ENCODE assay signal across 2 cellular contexts in the genomic region with DNA sequence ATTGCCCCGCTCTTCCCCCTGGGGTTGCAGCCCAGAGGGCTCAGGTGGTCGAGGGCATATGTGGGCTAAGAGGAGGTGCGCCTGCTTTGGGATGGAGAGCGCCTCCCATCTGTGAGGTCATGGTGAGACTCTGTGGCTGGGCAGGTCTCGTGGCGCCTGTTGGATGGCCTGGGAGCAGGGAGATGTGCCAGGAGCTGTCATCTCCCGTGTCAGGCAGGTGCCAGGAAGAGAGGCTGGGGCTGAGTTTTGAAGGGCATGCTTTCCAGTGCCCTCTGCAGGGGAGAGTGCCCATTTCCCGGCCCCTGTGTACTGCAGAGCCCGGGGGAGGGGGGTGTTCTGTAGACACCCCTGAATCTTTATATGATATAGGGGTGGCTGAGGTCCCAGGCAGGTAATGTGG.
TF ChIP-seq lines count a peak whose summit lies in the region.

No MANE protein-coding gene starts in this region.

TF ChIP-seq in SK-N-SH, 30 proteins besides CTCF, POLR2A, EP300 and RAD21:
- TF ChIP-seq TAF1 (IDR thresholded peaks at IDR 0.05; ENCODE audit: borderline replicate concordance, low read depth, low read length) (no peak), CHD2 (IDR thresholded peaks at IDR 0.05; ENCODE audit: low read length, partially characterized antibody) (no peak), SIN3A (IDR thresholded peaks at IDR 0.05; ENCODE audit: borderline replicate concordance, low read depth, low read length) (no peak), TCF12 (IDR thresholded peaks at IDR 0.05) (no peak), JUND (IDR thresholded peaks at IDR 0.05) (no peak), FOSL2 (IDR thresholded peaks at IDR 0.05; ENCODE audit: borderline replicate concordance, low read depth) (no peak), NFIC (IDR thresholded peaks at IDR 0.05; ENCODE audit: borderline replicate concordance) (no peak), MEF2A (IDR thresholded peaks at IDR 0.05; ENCODE audit: borderline replicate concordance, low read depth) (no peak), RCOR1 (IDR thresholded peaks at IDR 0.05; ENCODE audit: low read length) (no peak), YY1 (IDR thresholded peaks at IDR 0.05; ENCODE audit: low read depth) (no peak), GATA2 (CRISPR knock-in tag; IDR thresholded peaks at IDR 0.05) (no peak), GABPA (IDR thresholded peaks at IDR 0.05; ENCODE audit: low read depth) (no peak), FOXJ3 (CRISPR knock-in tag; IDR thresholded peaks at IDR 0.05) (no peak), ELF1 (IDR thresholded peaks at IDR 0.05) (no peak)
- TF ChIP-seq, protein P1, sequence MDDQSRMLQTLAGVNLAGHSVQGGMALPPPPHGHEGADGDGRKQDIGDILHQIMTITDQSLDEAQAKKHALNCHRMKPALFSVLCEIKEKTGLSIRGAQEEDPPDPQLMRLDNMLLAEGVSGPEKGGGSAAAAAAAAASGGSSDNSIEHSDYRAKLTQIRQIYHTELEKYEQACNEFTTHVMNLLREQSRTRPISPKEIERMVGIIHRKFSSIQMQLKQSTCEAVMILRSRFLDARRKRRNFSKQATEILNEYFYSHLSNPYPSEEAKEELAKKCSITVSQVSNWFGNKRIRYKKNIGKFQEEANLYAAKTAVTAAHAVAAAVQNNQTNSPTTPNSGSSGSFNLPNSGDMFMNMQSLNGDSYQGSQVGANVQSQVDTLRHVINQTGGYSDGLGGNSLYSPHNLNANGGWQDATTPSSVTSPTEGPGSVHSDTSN (IDR thresholded peaks at IDR 0.05), result no peak
- TF ChIP-seq, protein P2, sequence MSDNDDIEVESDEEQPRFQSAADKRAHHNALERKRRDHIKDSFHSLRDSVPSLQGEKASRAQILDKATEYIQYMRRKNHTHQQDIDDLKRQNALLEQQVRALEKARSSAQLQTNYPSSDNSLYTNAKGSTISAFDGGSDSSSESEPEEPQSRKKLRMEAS (IDR thresholded peaks at IDR 0.05; ENCODE audit: low read depth), result no peak
- TF ChIP-seq, protein P3, sequence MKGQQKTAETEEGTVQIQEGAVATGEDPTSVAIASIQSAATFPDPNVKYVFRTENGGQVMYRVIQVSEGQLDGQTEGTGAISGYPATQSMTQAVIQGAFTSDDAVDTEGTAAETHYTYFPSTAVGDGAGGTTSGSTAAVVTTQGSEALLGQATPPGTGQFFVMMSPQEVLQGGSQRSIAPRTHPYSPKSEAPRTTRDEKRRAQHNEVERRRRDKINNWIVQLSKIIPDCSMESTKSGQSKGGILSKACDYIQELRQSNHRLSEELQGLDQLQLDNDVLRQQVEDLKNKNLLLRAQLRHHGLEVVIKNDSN (IDR thresholded peaks at IDR 0.05; ENCODE audit: borderline replicate concordance, low read depth), result no peak

TF ChIP-seq in SK-N-SH treated with all-trans-retinoic acid at 6 μM for 48 hours, 23 proteins besides CTCF, POLR2A, EP300 and RAD21:
- TF ChIP-seq, protein P4, sequence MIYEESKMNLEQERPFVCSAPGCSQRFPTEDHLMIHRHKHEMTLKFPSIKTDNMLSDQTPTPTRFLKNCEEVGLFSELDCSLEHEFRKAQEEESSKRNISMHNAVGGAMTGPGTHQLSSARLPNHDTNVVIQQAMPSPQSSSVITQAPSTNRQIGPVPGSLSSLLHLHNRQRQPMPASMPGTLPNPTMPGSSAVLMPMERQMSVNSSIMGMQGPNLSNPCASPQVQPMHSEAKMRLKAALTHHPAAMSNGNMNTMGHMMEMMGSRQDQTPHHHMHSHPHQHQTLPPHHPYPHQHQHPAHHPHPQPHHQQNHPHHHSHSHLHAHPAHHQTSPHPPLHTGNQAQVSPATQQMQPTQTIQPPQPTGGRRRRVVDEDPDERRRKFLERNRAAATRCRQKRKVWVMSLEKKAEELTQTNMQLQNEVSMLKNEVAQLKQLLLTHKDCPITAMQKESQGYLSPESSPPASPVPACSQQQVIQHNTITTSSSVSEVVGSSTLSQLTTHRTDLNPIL (CRISPR knock-in tag; IDR thresholded peaks at IDR 0.05; ENCODE audit: low read depth), result no peak
- no peak for TF ChIP-seq SNAI2 (CRISPR knock-in tag; IDR thresholded peaks at IDR 0.05)
TF ChIP-seq in SK-N-SH treated with all-trans-retinoic acid at 6 μM for 48 hours: peak in this region for 0.
